9 cellular contexts compared by ENCODE assay signal in genomic region chr17:81858170-81858966, GRCh38. TPM values are rescaled to one million over a fixed set of nuclear protein-coding genes. Genes with fewer than 3 reads are reported as not detected.
A peak's percentile ranks its signal among the peaks of the same experiment; 100 is the strongest.
DNase-seq lines count a peak whose midpoint lies in the region; ATAC-seq and TF ChIP-seq lines count a peak whose summit lies in the region.
"Had no signal": no experiment of that assay in that cellular context is flagged by ENCODE, and none has a peak within 500 bp of the region (broad histone marks: within the 10 kb centered on the region; RNA-seq: fewer than 3 reads in every experiment).

No MANE protein-coding gene starts in this region.

- H3K4me1 ChIP-seq in CD4-positive, CD25-positive, alpha-beta regulatory T cell (ENCODE audit: control insufficient read depth, insufficient read depth, low read length, poor library complexity, severe bottlenecking), result peaks cover 33% of the 10 kb centered on the region

- no peaks in the 10 kb centered on the region for H3K9me3 ChIP-seq in CD4-positive, CD25-positive, alpha-beta regulatory T cell (ENCODE audit: control insufficient read depth in 2 of 2, low read length in 2 of 2)

- peaks cover 31% of the 10 kb centered on the region for H3K36me3 ChIP-seq in CD4-positive, CD25-positive, alpha-beta regulatory T cell (ENCODE audit: control insufficient read depth, insufficient read depth, low read length)
- peaks cover 51% of the 10 kb centered on the region for H3K36me3 ChIP-seq in brain microvascular endothelial cell (replicated peaks)

- no peak overlapping the region for H3K27ac Mint-ChIP-seq in CD4-positive, CD25-positive, alpha-beta regulatory T cell
- H3K27ac Mint-ChIP-seq in naive thymus-derived CD8-positive, alpha-beta T cell, result peak overlapping the region in 1 of 10 donors; percentile 33

- POLR2A ChIA-PET in naive thymus-derived CD8-positive, alpha-beta T cell (lab: Charles Lee), result interaction anchor here (0.7 to 2.4 kb wide), 4 partner anchors 12 to 301 kb away, joined by 3 to 11 read pairs (median 4); partner anchors contain the start of genes ARHGDIA and PPP1R27

- H3K27me3 ChIP-seq in CD4-positive, CD25-positive, alpha-beta regulatory T cell (ENCODE audit: control insufficient read depth, insufficient read depth, low read length), result no peaks in the 10 kb centered on the region
- no peaks in the 10 kb centered on the region for H3K27me3 ChIP-seq in brain microvascular endothelial cell (replicated peaks)

- no peak overlapping the region for H3K27ac ChIP-seq in CD4-positive, CD25-positive, alpha-beta regulatory T cell (ENCODE audit: insufficient read depth, low read length, poor library complexity, severe bottlenecking)
- H3K27ac ChIP-seq in brain microvascular endothelial cell, result no peak overlapping the region

- no peak for DNase-seq in CD4-positive, CD25-positive, alpha-beta regulatory T cell
- DNase-seq in LNCaP clone FGC (ENCODE audit: low read depth) (no peak), brain microvascular endothelial cell (no peak), posterior cingulate gyrus (no peak), NCI-H69 (lab: John Stamatoyannopoulos, UW) (no peak)
- no peak for DNase-seq in naive thymus-derived CD8-positive, alpha-beta T cell
- no peak for DNase-seq in activated CD4-positive, CD25-positive, alpha-beta regulatory T cell treated with anti-CD3 and anti-CD28 coated beads, Interleukin-2, amount 50 U/mL, for 72 hours

- H3K4me1 Mint-ChIP-seq in CD4-positive, CD25-positive, alpha-beta regulatory T cell, result peaks cover 1 to 45% (median 8%) of the 10 kb centered on the region in 4 donors
- H3K4me1 Mint-ChIP-seq in naive thymus-derived CD8-positive, alpha-beta T cell, result peaks cover 16 to 55% (median 29%) of the 10 kb centered on the region in 4 donors

- H3K9me3 Mint-ChIP-seq in CD4-positive, CD25-positive, alpha-beta regulatory T cell, result no peaks in the 10 kb centered on the region
- peaks cover 0 to 3% (median 0%) of the 10 kb centered on the region in 9 donors for H3K9me3 Mint-ChIP-seq in naive thymus-derived CD8-positive, alpha-beta T cell

- H3K4me3 Mint-ChIP-seq in CD4-positive, CD25-positive, alpha-beta regulatory T cell, result peak overlapping the region; percentile 74 to 93 (median 89)
- peak overlapping the region in 9 of 10 donors; percentile 1 to 94 (median 83) for H3K4me3 Mint-ChIP-seq in naive thymus-derived CD8-positive, alpha-beta T cell

- intact Hi-C loops in posterior cingulate gyrus (cut with DNase I), result no loop called here

- H3K36me3 Mint-ChIP-seq in CD4-positive, CD25-positive, alpha-beta regulatory T cell, result peaks cover 5% of the 10 kb centered on the region
- peaks cover 0 to 55% (median 6%) of the 10 kb centered on the region in 3 donors for H3K36me3 Mint-ChIP-seq in naive thymus-derived CD8-positive, alpha-beta T cell

- no peak overlapping the region for H3K4me3 ChIP-seq in CD4-positive, CD25-positive, alpha-beta regulatory T cell (ENCODE audit: low read depth, low read length)
- H3K4me3 ChIP-seq in LNCaP clone FGC (ENCODE audit: low read depth, low read length) (peak overlapping the region; percentile 91), brain microvascular endothelial cell (ENCODE audit: low read depth, low read length) (peak overlapping the region; percentile 73)

- no peak for ATAC-seq in CD4-positive, CD25-positive, alpha-beta regulatory T cell (ENCODE audit: low read depth in 2 of 2)
- ATAC-seq in naive thymus-derived CD8-positive, alpha-beta T cell, result no peak
- ATAC-seq in GM21576 (IDR thresholded peaks at IDR 0.05; ENCODE audit: unreplicated experiment), result no peak

- in situ Hi-C loops in brain microvascular endothelial cell (cut with HindIII; ENCODE audit: low pct_ligation_motif_present, low sequenced_read_pairs), result no loop called here

- H3K27me3 Mint-ChIP-seq in CD4-positive, CD25-positive, alpha-beta regulatory T cell, result peaks cover 4% of the 10 kb centered on the region
- peaks cover 0 to 3% (median 0%) of the 10 kb centered on the region in 5 donors for H3K27me3 Mint-ChIP-seq in naive thymus-derived CD8-positive, alpha-beta T cell

- TF ChIP-seq CTCF in LNCaP clone FGC (IDR thresholded peaks at IDR 0.05; ENCODE audit: control insufficient read depth, extremely low read depth, insufficient read depth) (no peak), brain microvascular endothelial cell (IDR thresholded peaks at IDR 0.05; ENCODE audit: low read depth, low read length, missing control alignments) (no peak)

RNA-seq across cellular contexts. Expression of gene P4HB, which starts 2.0 kb away (rescaled TPM):
- 231 TPM for total RNA-seq in CD4-positive, CD25-positive, alpha-beta regulatory T cell
- 100 to 1,000 TPM; 186 to 216 (median 207) TPM for polyA plus RNA-seq in CD4-positive, CD25-positive, alpha-beta regulatory T cell
- 100 to 1,000 TPM; 181 to 190 TPM for total RNA-seq in naive thymus-derived CD8-positive, alpha-beta T cell
- 100 to 1,000 TPM; 166 to 191 (median 191) TPM for polyA plus RNA-seq in naive thymus-derived CD8-positive, alpha-beta T cell

RNA-seq across cellular contexts. Expression of gene ARHGDIA, which starts 12.8 kb away (rescaled TPM):
- total RNA-seq in CD4-positive, CD25-positive, alpha-beta regulatory T cell, result 578 TPM
- polyA plus RNA-seq in CD4-positive, CD25-positive, alpha-beta regulatory T cell, result 100 to 1,000 TPM in 2 of 4 donors, 10 to 100 TPM in 2; 91.4 to 141 (median 99.4) TPM
- 100 to 1,000 TPM; 317 to 343 TPM for total RNA-seq in naive thymus-derived CD8-positive, alpha-beta T cell
- polyA plus RNA-seq in naive thymus-derived CD8-positive, alpha-beta T cell, result 100 to 1,000 TPM in 1 of 3 donors, 10 to 100 TPM in 2; 55.1 to 102 (median 87.2) TPM

RNA-seq across cellular contexts. Expression of gene PPP1R27, which starts 23.5 kb away (rescaled TPM):
- not detected for total RNA-seq in CD4-positive, CD25-positive, alpha-beta regulatory T cell
- not detected for polyA plus RNA-seq in CD4-positive, CD25-positive, alpha-beta regulatory T cell
- not detected for total RNA-seq in naive thymus-derived CD8-positive, alpha-beta T cell
- under 1 TPM in 1 of 3 donors, not detected in 2; 0.11 TPM for polyA plus RNA-seq in naive thymus-derived CD8-positive, alpha-beta T cell
- total RNA-seq: M059J had no signal

RNA-seq across cellular contexts. Expression of gene MCRIP1, which starts 25.3 kb away (rescaled TPM):
- 59.9 TPM for total RNA-seq in CD4-positive, CD25-positive, alpha-beta regulatory T cell
- polyA plus RNA-seq in CD4-positive, CD25-positive, alpha-beta regulatory T cell, result 10 to 100 TPM; 58.1 to 93.2 (median 77.1) TPM
- 10 to 100 TPM; 58.4 to 59.0 TPM for total RNA-seq in naive thymus-derived CD8-positive, alpha-beta T cell
- polyA plus RNA-seq in naive thymus-derived CD8-positive, alpha-beta T cell, result 10 to 100 TPM; 49.5 to 61.8 (median 55.0) TPM

RNA-seq across cellular contexts. Expression of gene ALYREF, which starts 33.0 kb away (rescaled TPM):
- total RNA-seq in CD4-positive, CD25-positive, alpha-beta regulatory T cell, result 90.9 TPM
- 10 to 100 TPM; 24.8 to 57.6 (median 39.6) TPM for polyA plus RNA-seq in CD4-positive, CD25-positive, alpha-beta regulatory T cell
- 10 to 100 TPM; 49.9 to 54.4 TPM for total RNA-seq in naive thymus-derived CD8-positive, alpha-beta T cell
- 10 to 100 TPM; 31.7 to 55.4 (median 50.1) TPM for polyA plus RNA-seq in naive thymus-derived CD8-positive, alpha-beta T cell
